In the genomic region with DNA sequence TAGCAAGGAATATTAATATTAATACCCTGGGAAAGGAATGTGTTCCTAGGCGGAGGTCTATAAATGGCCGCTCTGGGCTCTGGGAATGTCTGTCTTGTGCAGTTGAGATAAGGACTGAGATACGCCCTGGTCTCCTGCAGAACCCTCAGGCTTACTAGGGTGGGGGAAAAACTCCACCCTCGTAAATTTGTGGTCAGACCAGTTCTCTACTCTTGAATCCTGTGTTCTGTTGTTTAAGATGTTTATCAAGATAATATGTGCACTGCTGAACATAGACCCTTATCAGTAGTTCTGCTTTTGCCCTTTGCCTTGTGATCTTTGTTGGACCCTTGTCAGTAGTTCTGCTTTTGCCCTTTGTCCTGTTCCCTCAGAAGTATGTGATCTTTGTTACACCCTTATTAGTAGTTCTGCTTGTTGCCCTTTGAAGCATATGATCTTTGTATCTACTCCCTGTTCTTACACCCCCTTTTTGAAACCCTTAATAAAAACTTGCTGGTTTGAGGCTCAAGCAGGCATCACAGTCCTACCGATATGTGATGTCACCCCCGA, we compare ENCODE assay signal across 4 cellular contexts. TPM values are rescaled to one million over a fixed set of nuclear protein-coding genes. Genes with fewer than 3 reads are reported as not detected.
"Had no signal": no experiment of that assay in that cellular context is flagged by ENCODE, and none has a peak within 500 bp of the region (broad histone marks: within the 10 kb centered on the region; RNA-seq: fewer than 3 reads in every experiment).

No MANE protein-coding gene starts in this region.

RNA-seq across cellular contexts. Expression of gene DNAAF4, which starts 28.3 kb away (rescaled TPM):
- total RNA-seq: activated CD4-positive, alpha-beta memory T cell treated with anti-CD3 and anti-CD28 coated beads, Interleukin-2, amount 10 ng/mL, durations not matched to agents 7 days and 5 days; activated CD4-positive, alpha-beta T cell treated with anti-CD3 and anti-CD28 coated beads, Interleukin-2, amount 10 ng/mL, durations not matched to agents 7 days and 5 days; activated naive CD8-positive, alpha-beta T cell treated with anti-CD3 and anti-CD28 coated beads, Interleukin-2, amount 10 ng/mL, durations not matched to agents 7 days and 5 days; ascending aorta had no signal
